In genomic region chr13:40064723-40065122, GRCh38 we compare ENCODE assay signal across 14 cellular contexts.
DNase-seq lines count a peak whose midpoint lies in the region; ATAC-seq, FAIRE-seq and TF ChIP-seq lines count a peak whose summit lies in the region.
"Had no signal": no experiment of that assay in that cellular context is flagged by ENCODE, and none has a peak within 500 bp of the region (broad histone marks: within the 10 kb centered on the region; RNA-seq: fewer than 3 reads in every experiment).

No MANE protein-coding gene starts in this region.

- no peak overlapping the region for H3K9ac ChIP-seq in colonic mucosa (ENCODE audit: low read depth in 2 of 2, low read length in 2 of 2)
- H3K9ac ChIP-seq: BLaER1 treated with 17β-estradiol and CSF1 and Interleukin-3, amounts not matched to agents 10 nM and 100 nM had no signal

- POLR2A ChIA-PET in A549 (lab: Yijun Ruan, JAX), result no interaction called here

- peak overlapping the region; percentile 27; the same call in 2 of the 3 replicates for H3K4me2 ChIP-seq in A549

- no peak for TF ChIP-seq CTCF in A549 (IDR thresholded peaks at IDR 0.05)
- no peak for TF ChIP-seq CTCF in colonic mucosa (IDR thresholded peaks at IDR 0.05)

- no peaks in the 10 kb centered on the region for H3K36me3 ChIP-seq in colonic mucosa
- H3K36me3 ChIP-seq: BLaER1 treated with 17β-estradiol and CSF1 and Interleukin-3, amounts not matched to agents 10 nM and 100 nM; right atrium auricular region; WERI-Rb-1 had no signal

- no peak for TF ChIP-seq RAD21 in A549 (conservative IDR thresholded peaks at IDR 0.05 in 1 of 2, IDR thresholded peaks at IDR 0.05 in 1 of 2)

- peak; percentile 51 to 61; a peak in 3 of 6 replicates for ATAC-seq in A549
- no peak for ATAC-seq in GM21447 (IDR thresholded peaks at IDR 0.05; ENCODE audit: unreplicated experiment)
- ATAC-seq: activated T-cell treated with anti-CD3 and anti-CD28 coated beads, Interleukin-2, amount 50 U/mL, for 72 hours had no signal

- H3K4me3 ChIP-seq in A549 (no peak overlapping the region), colonic mucosa (no peak overlapping the region)
- H3K4me3 ChIP-seq: BLaER1 treated with 17β-estradiol and CSF1 and Interleukin-3, amounts not matched to agents 10 nM and 100 nM; right atrium auricular region had no signal

- intact Hi-C loops in colonic mucosa (cut with DNase I), result no loop called here

- H3K27me3 ChIP-seq in colonic mucosa, result no peaks in the 10 kb centered on the region
- H3K27me3 ChIP-seq: BLaER1 treated with 17β-estradiol and CSF1 and Interleukin-3, amounts not matched to agents 10 nM and 100 nM; right atrium auricular region had no signal

- 0 out of 6 replicates have a peak overlapping the region, but pooled peaks of 1 of the 2 experiments have one; percentile 14 for H3K27ac ChIP-seq in A549
- H3K27ac ChIP-seq in colonic mucosa, result no peak overlapping the region
- H3K27ac ChIP-seq: BLaER1 treated with 17β-estradiol and CSF1 and Interleukin-3, amounts not matched to agents 10 nM and 100 nM; right atrium auricular region; WERI-Rb-1 had no signal

- TF ChIP-seq POLR2A in A549 (IDR thresholded peaks at IDR 0.05; ENCODE audit: low read length), result no peak

- no peak for FAIRE-seq in A549 (lab: Jason Lieb, UNC)

- 53% methylated on average over 3 of the region's 3 CpGs for WGBS in A549 (ENCODE audit: missing lambda C conversion rate)

- CTCF ChIA-PET in A549 (lab: Yijun Ruan, JAX), result no interaction called here

- DNase-seq in A549 (ENCODE audit: low read depth in 1 of 2, low spot score in 1 of 2) (peak; percentile 5 to 25), HCEC 1CT (peak; percentile 76), T1000 (lab: John Stamatoyannopoulos, UW) (peak; percentile 56), glomerular endothelial cell (ENCODE audit: extremely low read depth, low read depth, low spot score) (peak; percentile 41), SKM-1 (lab: John Stamatoyannopoulos, UW; ENCODE audit: unreplicated experiment) (no peak), colonic mucosa (no peak), nucleus accumbens (lab: John Stamatoyannopoulos, UW) (no peak)
- DNase-seq: activated T-cell treated with anti-CD3 and anti-CD28 coated beads, Interleukin-2, amount 50 U/mL, for 72 hours; cerebellar nuclear complex; NCI-H1436; WERI-Rb-1 had no signal

- peaks cover 17% of the 10 kb centered on the region for H3K4me1 ChIP-seq in A549
- H3K4me1 ChIP-seq in colonic mucosa, result no peaks in the 10 kb centered on the region

- TF ChIP-seq EP300 in A549 (IDR thresholded peaks at IDR 0.05), result no peak

- H3K9me3 ChIP-seq in A549 (no peaks in the 10 kb centered on the region), colonic mucosa (no peaks in the 10 kb centered on the region)
- H3K9me3 ChIP-seq: BLaER1 treated with 17β-estradiol and CSF1 and Interleukin-3, amounts not matched to agents 10 nM and 100 nM; right atrium auricular region had no signal

TF ChIP-seq in A549, 52 proteins besides CTCF, POLR2A, EP300 and RAD21:
- TF ChIP-seq FOSL2 (IDR thresholded peaks at IDR 0.05), result no peak
- TF ChIP-seq FOSL2 (CRISPR knock-in tag; IDR thresholded peaks at IDR 0.05), result peak; percentile 70
- TF ChIP-seq NPAS2 (CRISPR knock-in tag; IDR thresholded peaks at IDR 0.05; ENCODE audit: borderline replicate concordance), result no peak

Comparison
In these comparisons a context has a peak if more than half of its experiments do, and no peak if none do; other contexts are left out.
1. DNase-seq: peak in A549 (2 of 2), HCEC 1CT (single experiment), T1000 (single experiment) and glomerular endothelial cell (single experiment); none in SKM-1 (single experiment), colonic mucosa (single experiment) and nucleus accumbens (0 of 56).